ENCODE assay signal across 8 cellular contexts in the genomic region with DNA sequence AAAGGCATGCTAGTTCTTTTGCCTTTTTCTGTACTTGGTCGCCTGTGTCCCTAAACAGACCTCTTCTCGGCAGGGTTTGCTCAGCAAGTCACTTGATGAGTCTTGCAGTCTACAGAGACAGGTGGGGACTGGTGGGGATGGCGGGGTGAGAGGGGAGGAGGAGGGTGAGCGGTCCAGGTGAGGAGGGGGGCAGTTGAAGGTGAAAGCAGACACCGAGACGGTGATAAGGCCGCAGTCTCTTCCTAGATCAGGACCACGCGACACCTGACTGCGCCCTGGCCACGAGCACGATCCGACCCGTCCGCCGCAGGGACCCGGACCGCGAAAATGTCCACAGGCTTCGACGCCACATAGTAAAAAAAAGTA. TPM values are rescaled to one million over a fixed set of nuclear protein-coding genes. Genes with fewer than 3 reads are reported as not detected.
A peak's percentile ranks its signal among the peaks of the same experiment; 100 is the strongest.
DNase-seq lines count a peak whose midpoint lies in the region; ATAC-seq, FAIRE-seq and TF ChIP-seq lines count a peak whose summit lies in the region.

No MANE protein-coding gene starts in this region.

- H3K4me3 ChIP-seq in HFF-Myc (replicated peaks; ENCODE audit: low read depth, low read length) (peak overlapping the region; percentile 87), OCI-LY1 (ENCODE audit: low read depth, low read length, poor library complexity, severe bottlenecking) (peak overlapping the region; percentile 72), bronchial epithelial cell (ENCODE audit: low read depth, low read length) (peak overlapping the region; percentile 95), lower lobe of right lung (peak overlapping the region; percentile 82), testis (peak overlapping the region; percentile 72 to 91)

- H3K27me3 ChIP-seq in OCI-LY1 (ENCODE audit: insufficient read depth, low read length) (no peaks in the 10 kb centered on the region), bronchial epithelial cell (ENCODE audit: control insufficient read depth, insufficient read depth, low read length) (no peaks in the 10 kb centered on the region), lower lobe of right lung (ENCODE audit: low read depth) (no peaks in the 10 kb centered on the region), testis (no peaks in the 10 kb centered on the region)

- DNase-seq in GM10266 (ENCODE audit: extremely low spot score) = peak; percentile 23
- no peak for DNase-seq in HFF-Myc (ENCODE audit: extremely low read depth, low read depth)
- DNase-seq in bronchial epithelial cell (ENCODE audit: low read depth) = peak; percentile 7
- no peak for DNase-seq in lower lobe of right lung
- no peak for DNase-seq in testis
- no peak for DNase-seq in GM10248 (ENCODE audit: extremely low spot score)
- DNase-seq in GF-D8 (lab: John Stamatoyannopoulos, UW) = no peak

- no peak for FAIRE-seq in bronchial epithelial cell (lab: Jason Lieb, UNC)

- TF ChIP-seq CTCF in GM10266 (IDR thresholded peaks at IDR 0.05; ENCODE audit: control insufficient read depth, insufficient read depth, low read depth, missing control alignments) (no peak), HFF-Myc (IDR thresholded peaks at IDR 0.05; ENCODE audit: low read depth, low read length, missing control alignments) (no peak), OCI-LY1 (IDR thresholded peaks at IDR 0.05; ENCODE audit: low read length) (no peak), bronchial epithelial cell (IDR thresholded peaks at IDR 0.05; ENCODE audit: insufficient read depth, low read length, severe bottlenecking) (no peak), lower lobe of right lung (IDR thresholded peaks at IDR 0.05) (no peak), testis (IDR thresholded peaks at IDR 0.05) (no peak), GM10248 (IDR thresholded peaks at IDR 0.05; ENCODE audit: control extremely low read depth, extremely low read depth, low read depth, missing control alignments) (no peak)

- peaks cover 8% of the 10 kb centered on the region for H3K79me2 ChIP-seq in OCI-LY1 (ENCODE audit: insufficient read depth, low read length)

- H3K9ac ChIP-seq in OCI-LY1 (ENCODE audit: low read length) = peak overlapping the region; percentile 71

- H3K36me3 ChIP-seq in OCI-LY1 (ENCODE audit: insufficient read depth, low read length) (peaks cover 24% of the 10 kb centered on the region), bronchial epithelial cell (ENCODE audit: control insufficient read depth, insufficient read depth, low read length) (peaks cover 12% of the 10 kb centered on the region), lower lobe of right lung (peaks cover 23% of the 10 kb centered on the region), testis (ENCODE audit: low read depth, missing control alignments) (no peaks in the 10 kb centered on the region)

- CTCF ChIA-PET in GM10248 (lab: Yijun Ruan, JAX) = interaction anchor here (1.0 kb wide), 1 partner anchor 8 kb away, joined by 3 read pairs; no protein-coding TSS in a partner anchor

- peaks cover 21% of the 10 kb centered on the region for H3K4me1 ChIP-seq in OCI-LY1 (ENCODE audit: insufficient read depth, low read length, severe bottlenecking)
- peaks cover 16% of the 10 kb centered on the region for H3K4me1 ChIP-seq in lower lobe of right lung
- H3K4me1 ChIP-seq in testis = peaks cover 3% of the 10 kb centered on the region

- no peaks in the 10 kb centered on the region for H3K9me3 ChIP-seq in OCI-LY1 (ENCODE audit: low read length)
- H3K9me3 ChIP-seq in lower lobe of right lung = no peaks in the 10 kb centered on the region
- no peaks in the 10 kb centered on the region for H3K9me3 ChIP-seq in testis

- H4K20me1 ChIP-seq in OCI-LY1 (ENCODE audit: insufficient read depth, low read length) = no peaks in the 10 kb centered on the region

- H3K27ac ChIP-seq in OCI-LY1 (ENCODE audit: low read depth, low read length, poor library complexity, severe bottlenecking) = peak overlapping the region; percentile 73
- peak overlapping the region; percentile 75 for H3K27ac ChIP-seq in lower lobe of right lung
- peak overlapping the region; percentile 66 to 83 for H3K27ac ChIP-seq in testis

- no peaks in the 10 kb centered on the region for H3F3A ChIP-seq in OCI-LY1 (ENCODE audit: insufficient read depth, low read length)

- H3K4me2 ChIP-seq in OCI-LY1 (ENCODE audit: low read length) = peak overlapping the region; percentile 70

- POLR2A ChIA-PET in GM10248 (lab: Yijun Ruan, JAX) = no interaction called here

- H3K9me2 ChIP-seq in OCI-LY1 (ENCODE audit: low read depth, low read length) = no peaks in the 10 kb centered on the region

- WGBS in testis, 2 donors = 1 to 2% methylated on average over 21 of the region's 21 CpGs

- intact Hi-C loops in lower lobe of right lung (cut with DNase I) (no loop called here), testis (cut with DNase I; ENCODE audit: low total_unique reads) (no loop called here)

- ATAC-seq in lower lobe of right lung = peak; percentile 47 to 58

- no peak for TF ChIP-seq POLR2A in testis (IDR thresholded peaks at IDR 0.05)

- no peak overlapping the region for H2AFZ ChIP-seq in OCI-LY1 (ENCODE audit: low read length)

RNA-seq across cellular contexts. Expression of gene ASNS, which starts 0.6 kb away (rescaled TPM):
- 161 and 311 TPM in 2 replicates for total RNA-seq in bronchial epithelial cell
- total RNA-seq in lower lobe of right lung = 25.3 TPM
- 10 to 100 TPM; 31.7 to 54.1 TPM for total RNA-seq in testis
- 73.6 TPM for polyA plus RNA-seq in testis (ENCODE audit: insufficient read depth, low read depth, low replicate concordance)

Comparison
In these comparisons a context has a peak if more than half of its experiments do, and no peak if none do; other contexts are left out.
1. DNase-seq: peak in GM10266 (single experiment) and bronchial epithelial cell (single experiment); none in HFF-Myc (single experiment), lower lobe of right lung (single experiment), testis (single experiment), GM10248 (single experiment) and GF-D8 (single experiment).
2. Peak in every context shown above with its lines, with median percentiles within 50 percentile points of each other: H3K4me3 ChIP-seq and H3K27ac ChIP-seq.